ENCODE assay signal across 8 cellular contexts in genomic region chr3:45597166-45597565, GRCh38. TPM values are rescaled to one million over a fixed set of nuclear protein-coding genes. Genes with fewer than 3 reads are reported as not detected.
DNase-seq lines count a peak whose midpoint lies in the region; ATAC-seq and TF ChIP-seq lines count a peak whose summit lies in the region.

No MANE protein-coding gene starts in this region.

- TF ChIP-seq POLR2A in transverse colon (IDR thresholded peaks at IDR 0.05), result no peak

- no peak for ATAC-seq in activated naive CD8-positive, alpha-beta T cell treated with anti-CD3 and anti-CD28 coated beads, Interleukin-2, amount 10 ng/mL, durations not matched to agents 7 days and 5 days (ENCODE audit: low read depth)
- ATAC-seq in lung (ENCODE audit: insufficient read depth, low FRiP score) (no peak), GM18909 (IDR thresholded peaks at IDR 0.05; ENCODE audit: poor library complexity, unreplicated experiment) (no peak)

- in situ Hi-C loops in transverse colon (cut with MboI; ENCODE audit: low pct_ligation_motif_present in 1 of 4, low pct_unique_long_range_greater_than_20kb in 1 of 4, low sequenced_read_pairs in 3 of 4), result loop anchor here in 2 of 4 donors (10.0 kb wide), 1 partner anchor 58 kb away; no protein-coding TSS in a partner anchor

- peaks cover 22% of the 10 kb centered on the region for H3K36me3 Mint-ChIP-seq in activated naive CD8-positive, alpha-beta T cell treated with anti-CD3 and anti-CD28 coated beads, Interleukin-2, amount 10 ng/mL, durations not matched to agents 7 days and 5 days

- peak overlapping the region; percentile 30 for H3K27ac Mint-ChIP-seq in activated naive CD8-positive, alpha-beta T cell treated with anti-CD3 and anti-CD28 coated beads, Interleukin-2, amount 10 ng/mL, durations not matched to agents 7 days and 5 days

- peak overlapping the region in 1 of 2 donors; percentile 55 for H3K27ac ChIP-seq in lung (ENCODE audit: low read depth in 1 of 2, low read length in 1 of 2)
- peak overlapping the region; percentile 93 to 97 (median 96) for H3K27ac ChIP-seq in transverse colon

- intact Hi-C loops in transverse colon (cut with DNase I; ENCODE audit: low total_unique reads), result no loop called here

- no peak for TF ChIP-seq EP300 in transverse colon (IDR thresholded peaks at IDR 0.05; ENCODE audit: low read depth)

- DNase-seq in activated T-cell treated with anti-CD3 and anti-CD28 coated beads for 24 hours (ENCODE audit: low read depth) (peak; percentile 26), activated T-cell treated with anti-CD3 and anti-CD28 coated beads for 4 hours (no peak), lung (ENCODE audit: low spot score) (no peak), transverse colon (peak; percentile 24), cerebellum (ENCODE audit: low spot score) (no peak), iPS-NIHi7 (ENCODE audit: extremely low spot score) (no peak)
- DNase-seq in activated naive CD8-positive, alpha-beta T cell treated with anti-CD3 and anti-CD28 coated beads, Interleukin-2, amount 10 ng/mL, durations not matched to agents 7 days and 5 days, result no peak

- H3K4me3 ChIP-seq in lung, result peak overlapping the region; percentile 10
- peak overlapping the region in 2 of 4 donors; percentile 77 to 83 for H3K4me3 ChIP-seq in transverse colon

- H3K27me3 ChIP-seq in lung (ENCODE audit: control insufficient read depth, insufficient read depth) (no peaks in the 10 kb centered on the region), transverse colon (no peaks in the 10 kb centered on the region)

- H3K4me1 ChIP-seq in lung (ENCODE audit: control insufficient read depth in 2 of 2, insufficient read depth in 2 of 2, low read length in 2 of 2), result peaks cover 14 to 39% of the 10 kb centered on the region in 2 donors
- peaks cover 42 to 84% (median 73%) of the 10 kb centered on the region in 4 donors for H3K4me1 ChIP-seq in transverse colon

- 23 to 38% methylated on average over 4 of the region's 4 CpGs for WGBS in lung, 2 donors
- WGBS in transverse colon (ENCODE audit: low coverage in 1 of 2), 2 donors, result 15 to 23% methylated on average over 2 to 4 of the region's 4 CpGs

- peaks cover 0 to 4% of the 10 kb centered on the region in 2 donors for H3K36me3 ChIP-seq in lung (ENCODE audit: control insufficient read depth in 2 of 2, insufficient read depth in 2 of 2, low read length in 2 of 2)
- no peaks in the 10 kb centered on the region for H3K36me3 ChIP-seq in transverse colon

- peak overlapping the region; percentile 82 for H3K4me3 Mint-ChIP-seq in activated naive CD8-positive, alpha-beta T cell treated with anti-CD3 and anti-CD28 coated beads, Interleukin-2, amount 10 ng/mL, durations not matched to agents 7 days and 5 days

- no peaks in the 10 kb centered on the region for H3K27me3 Mint-ChIP-seq in activated naive CD8-positive, alpha-beta T cell treated with anti-CD3 and anti-CD28 coated beads, Interleukin-2, amount 10 ng/mL, durations not matched to agents 7 days and 5 days

- POLR2A ChIA-PET in activated naive CD8-positive, alpha-beta T cell treated with anti-CD3 and anti-CD28 coated beads, Interleukin-2, amount 10 ng/mL, durations not matched to agents 7 days and 5 days (lab: Charles Lee), result no interaction called here

- no peaks in the 10 kb centered on the region for H3K9me3 Mint-ChIP-seq in activated naive CD8-positive, alpha-beta T cell treated with anti-CD3 and anti-CD28 coated beads, Interleukin-2, amount 10 ng/mL, durations not matched to agents 7 days and 5 days

- peaks cover 56% of the 10 kb centered on the region for H3K4me1 Mint-ChIP-seq in activated naive CD8-positive, alpha-beta T cell treated with anti-CD3 and anti-CD28 coated beads, Interleukin-2, amount 10 ng/mL, durations not matched to agents 7 days and 5 days

- H3K9me3 ChIP-seq in lung (ENCODE audit: control insufficient read depth in 2 of 2, insufficient read depth in 1 of 2, low read length in 1 of 2) (no peaks in the 10 kb centered on the region), transverse colon (no peaks in the 10 kb centered on the region)

- TF ChIP-seq CTCF in lung (IDR thresholded peaks at IDR 0.05; ENCODE audit: control extremely low read depth, extremely low read depth), result no peak
- no peak for TF ChIP-seq CTCF in transverse colon (IDR thresholded peaks at IDR 0.05)

RNA-seq across cellular contexts. Expression of gene LIMD1, which starts 2.6 kb away (rescaled TPM):
- 10 to 100 TPM; 47.3 to 47.5 TPM for total RNA-seq in activated naive CD8-positive, alpha-beta T cell treated with anti-CD3 and anti-CD28 coated beads, Interleukin-2, amount 10 ng/mL, durations not matched to agents 7 days and 5 days
- total RNA-seq in lung (100 to 1,000 TPM in 1 of 2 donors, 10 to 100 TPM in 1; 70.0 to 123 TPM), transverse colon (10 to 100 TPM; 28.3 to 84.9 (median 36.0) TPM), cerebellum (11.6 TPM)
- 10 to 100 TPM in 1 of 2 donors, 1 to 10 TPM in 1; 9.3 to 18.5 TPM for polyA plus RNA-seq in lung

Comparison
In these comparisons a context has a peak if more than half of its experiments do, and no peak if none do; other contexts are left out.
1. DNase-seq: peak in activated T-cell treated with anti-CD3 and anti-CD28 coated beads for 24 hours (single experiment) and transverse colon (single experiment); none in activated T-cell treated with anti-CD3 and anti-CD28 coated beads for 4 hours (single experiment), activated naive CD8-positive, alpha-beta T cell treated with anti-CD3 and anti-CD28 coated beads, Interleukin-2, amount 10 ng/mL, durations not matched to agents 7 days and 5 days (single experiment), lung (single experiment), cerebellum (single experiment) and iPS-NIHi7 (single experiment).